Comparison of ENCODE assay signal across 23 cellular contexts in genomic region chr4:163395055-163395454, GRCh38. TPM values are rescaled to one million over a fixed set of nuclear protein-coding genes. Genes with fewer than 3 reads are reported as not detected.
DNase-seq lines count a peak whose midpoint lies in the region; ATAC-seq, FAIRE-seq and TF ChIP-seq lines count a peak whose summit lies in the region.
"Had no signal": no experiment of that assay in that cellular context is flagged by ENCODE, and none has a peak within 500 bp of the region (broad histone marks: within the 10 kb centered on the region; RNA-seq: fewer than 3 reads in every experiment).

No MANE protein-coding gene starts in this region.

- H3K4me3 Mint-ChIP-seq in HFFc6 (peak overlapping the region; percentile 73; the same call in 1 of the 2 replicates), astrocyte (ENCODE audit: unreplicated experiment) (no peak overlapping the region)
- no peak overlapping the region for H3K4me3 Mint-ChIP-seq in activated T-cell treated with anti-CD3 and anti-CD28 coated beads, Interleukin-2, amount 50 U/mL, for 4 hours
- H3K4me3 Mint-ChIP-seq: central memory CD8-positive, alpha-beta T cell had no signal

- H3K27ac Mint-ChIP-seq in HFFc6 (no peak overlapping the region; the same call in 1 of the 2 replicates), astrocyte (ENCODE audit: unreplicated experiment) (peak overlapping the region; percentile 75)
- H3K27ac Mint-ChIP-seq: activated T-helper 2 cell treated with anti-CD3 and anti-CD28 coated beads, Interferon-gamma antibody, Interleukin-2, Interleukin-4, amounts not matched to agents 10 μg/mL and 5 μg/mL and 100 μg/mL, durations not matched to agents 14 hours and 24 hours and 36 hours; CD8-positive, alpha-beta memory T cell had no signal

- no peak for FAIRE-seq in A549 (lab: Jason Lieb, UNC)
- FAIRE-seq in astrocyte (lab: Jason Lieb, UNC): no peak
- FAIRE-seq in pancreas (lab: Jason Lieb, UNC): no peak
- FAIRE-seq: H54 had no signal

- DNase-seq in A549 (ENCODE audit: low read depth in 1 of 2, low spot score in 1 of 2) (no peak), HFFc6 (no peak), astrocyte (ENCODE audit: low read depth) (peak; percentile 47), D341Med (ENCODE audit: low spot score) (no peak), pancreas (no peak)
- no peak for DNase-seq in activated T-cell treated with anti-CD3 and anti-CD28 coated beads, Interleukin-2, amount 50 U/mL, for 4 hours
- DNase-seq: CD8-positive, alpha-beta memory T cell; DMS79 treated with DMSO at 0.1 percent for 48 hours; effector CD4-positive, alpha-beta T cell; glutamatergic neuron; lower lobe of right lung; NCI-H2029 treated with DMSO at 0.1 percent for 48 hours; NCI-H69; PC-3; T1000 had no signal

- H3K4me1 ChIP-seq in A549 (no peaks in the 10 kb centered on the region), astrocyte (ENCODE audit: insufficient read depth, low read length) (no peaks in the 10 kb centered on the region), liver (ENCODE audit: control insufficient read depth in 4 of 4, insufficient read depth in 4 of 4, low read length in 3 of 4) (no peaks in the 10 kb centered on the region), pancreas (no peaks in the 10 kb centered on the region)
- H3K4me1 ChIP-seq: lower lobe of right lung had no signal

- H3K27me3 ChIP-seq in astrocyte (ENCODE audit: insufficient read depth, low read length): no peaks in the 10 kb centered on the region
- no peaks in the 10 kb centered on the region for H3K27me3 ChIP-seq in liver (ENCODE audit: control insufficient read depth in 4 of 4, insufficient read depth in 4 of 4, low read length in 3 of 4)
- no peaks in the 10 kb centered on the region for H3K27me3 ChIP-seq in pancreas

- no peaks in the 10 kb centered on the region for H3K79me2 ChIP-seq in astrocyte (ENCODE audit: insufficient read depth, low read length)

- no peak for TF ChIP-seq POLR2A in A549 (IDR thresholded peaks at IDR 0.05; ENCODE audit: low read length)

- H3K27me3 Mint-ChIP-seq in HFFc6 (ENCODE audit: insufficient read depth) (no peaks in the 10 kb centered on the region), astrocyte (ENCODE audit: low read depth, unreplicated experiment) (no peaks in the 10 kb centered on the region)
- peaks cover 5% of the 10 kb centered on the region for H3K27me3 Mint-ChIP-seq in activated T-cell treated with anti-CD3 and anti-CD28 coated beads, Interleukin-2, amount 50 U/mL, for 4 hours (ENCODE audit: low read depth)
- H3K27me3 Mint-ChIP-seq: CD8-positive, alpha-beta memory T cell; central memory CD8-positive, alpha-beta T cell had no signal

- intact Hi-C loops in pancreas (cut with DNase I): no loop called here

- peaks cover 7% of the 10 kb centered on the region; the same call in 1 of the 2 replicates for H3K4me1 Mint-ChIP-seq in HFFc6 (ENCODE audit: low read depth)
- peaks cover 14% of the 10 kb centered on the region for H3K4me1 Mint-ChIP-seq in astrocyte (ENCODE audit: low read depth, unreplicated experiment)
- no peaks in the 10 kb centered on the region for H3K4me1 Mint-ChIP-seq in activated T-cell treated with anti-CD3 and anti-CD28 coated beads, Interleukin-2, amount 50 U/mL, for 4 hours (ENCODE audit: low read depth)
- H3K4me1 Mint-ChIP-seq: central memory CD8-positive, alpha-beta T cell had no signal

- no peaks in the 10 kb centered on the region for H3K9me3 Mint-ChIP-seq in HFFc6
- peaks cover 4% of the 10 kb centered on the region for H3K9me3 Mint-ChIP-seq in astrocyte (ENCODE audit: unreplicated experiment)
- no peaks in the 10 kb centered on the region for H3K9me3 Mint-ChIP-seq in activated T-cell treated with anti-CD3 and anti-CD28 coated beads, Interleukin-2, amount 50 U/mL, for 4 hours
- H3K9me3 Mint-ChIP-seq: activated T-helper 2 cell treated with anti-CD3 and anti-CD28 coated beads, Interferon-gamma antibody, Interleukin-2, Interleukin-4, amounts not matched to agents 10 μg/mL and 5 μg/mL and 100 μg/mL, durations not matched to agents 14 hours and 24 hours and 36 hours; CD8-positive, alpha-beta memory T cell; central memory CD8-positive, alpha-beta T cell had no signal

- CTCF ChIA-PET in A549 (lab: Yijun Ruan, JAX): no interaction called here

- H3K27ac ChIP-seq in A549 (no peak overlapping the region), astrocyte (ENCODE audit: low read depth, low read length) (no peak overlapping the region), liver (ENCODE audit: low read depth in 1 of 2, low read length in 2 of 2) (no peak overlapping the region), pancreas (no peak overlapping the region)
- H3K27ac ChIP-seq: lower lobe of right lung had no signal

- POLR2A ChIA-PET in A549 (lab: Yijun Ruan, JAX): no interaction called here

- ATAC-seq in A549: no peak
- no peak for ATAC-seq in activated T-cell treated with anti-CD3 and anti-CD28 coated beads, Interleukin-2, amount 50 U/mL, for 4 hours
- ATAC-seq in GM19035 (IDR thresholded peaks at IDR 0.05; ENCODE audit: unreplicated experiment): no peak
- no peak for ATAC-seq in pancreas
- ATAC-seq: activated CD4-positive, CD25-positive, alpha-beta regulatory T cell treated with anti-CD3 and anti-CD28 coated beads, Interleukin-2, amount 50 U/mL, for 24 hours; esophagus mucosa; lower lobe of right lung had no signal

- H4K20me1 ChIP-seq in astrocyte (ENCODE audit: insufficient read depth, low read length): no peaks in the 10 kb centered on the region

- TF ChIP-seq EP300 in A549 (IDR thresholded peaks at IDR 0.05): no peak

- TF ChIP-seq RAD21 in A549 (conservative IDR thresholded peaks at IDR 0.05 in 1 of 2, IDR thresholded peaks at IDR 0.05 in 1 of 2) (no peak), liver (IDR thresholded peaks at IDR 0.05) (no peak)

- no peak overlapping the region for H2AFZ ChIP-seq in astrocyte (ENCODE audit: low read depth, low read length)

- no peak overlapping the region for H3K9ac ChIP-seq in astrocyte (ENCODE audit: low read length)
- no peak overlapping the region for H3K9ac ChIP-seq in liver (ENCODE audit: low read depth in 1 of 2, low read length in 2 of 2)

- H3K4me2 ChIP-seq in A549 (peak overlapping the region; percentile 58; the same call in 2 of the 3 replicates), astrocyte (ENCODE audit: low read length) (no peak overlapping the region)

- H3K4me3 ChIP-seq in A549: no peak overlapping the region
- H3K4me3 ChIP-seq in astrocyte (ENCODE audit: insufficient read depth, low read depth, low read length): no peak overlapping the region
- no peak overlapping the region for H3K4me3 ChIP-seq in liver (ENCODE audit: low read depth in 1 of 3, low read length in 3 of 3)
- H3K4me3 ChIP-seq in pancreas: no peak overlapping the region
- H3K4me3 ChIP-seq: lower lobe of right lung, smooth muscle cell had no signal

- H3K36me3 ChIP-seq in astrocyte (ENCODE audit: insufficient read depth, low read length): no peaks in the 10 kb centered on the region
- H3K36me3 ChIP-seq in liver (ENCODE audit: control insufficient read depth in 4 of 4, insufficient read depth in 3 of 4, low read depth in 1 of 4, low read length in 3 of 4): no peaks in the 10 kb centered on the region
- no peaks in the 10 kb centered on the region for H3K36me3 ChIP-seq in pancreas
- H3K36me3 ChIP-seq: lower lobe of right lung had no signal

- H3K36me3 Mint-ChIP-seq in HFFc6 (ENCODE audit: low read depth) (no peaks in the 10 kb centered on the region), astrocyte (ENCODE audit: low read depth, unreplicated experiment) (no peaks in the 10 kb centered on the region)
- H3K36me3 Mint-ChIP-seq in activated T-cell treated with anti-CD3 and anti-CD28 coated beads, Interleukin-2, amount 50 U/mL, for 4 hours (ENCODE audit: insufficient read depth): no peaks in the 10 kb centered on the region

- H3K9me3 ChIP-seq in A549: no peaks in the 10 kb centered on the region
- no peaks in the 10 kb centered on the region for H3K9me3 ChIP-seq in astrocyte (ENCODE audit: insufficient read depth, low read depth, low read length)
- no peaks in the 10 kb centered on the region for H3K9me3 ChIP-seq in liver (ENCODE audit: control insufficient read depth in 4 of 4, low read length in 3 of 4)
- no peaks in the 10 kb centered on the region for H3K9me3 ChIP-seq in pancreas
- H3K9me3 ChIP-seq: lower lobe of right lung had no signal

- TF ChIP-seq CTCF in A549 (IDR thresholded peaks at IDR 0.05) (no peak), HFFc6 (IDR thresholded peaks at IDR 0.05) (no peak), astrocyte (IDR thresholded peaks at IDR 0.05; ENCODE audit: insufficient read depth, low read depth, low read length) (no peak), liver (IDR thresholded peaks at IDR 0.05; ENCODE audit: low read depth, low read length, missing input control) (no peak), pancreas (IDR thresholded peaks at IDR 0.05) (no peak)

TF ChIP-seq in A549, 52 proteins besides CTCF, POLR2A, EP300 and RAD21 (continues in another document):
- TF ChIP-seq TFCP2L1 (CRISPR knock-in tag; IDR thresholded peaks at IDR 0.05): no peak
- TF ChIP-seq HOXB5 (CRISPR knock-in tag; IDR thresholded peaks at IDR 0.05): no peak
- TF ChIP-seq ESRRA (IDR thresholded peaks at IDR 0.05; ENCODE audit: borderline replicate concordance, low read length): no peak
- no peak for TF ChIP-seq FOSL2 (IDR thresholded peaks at IDR 0.05)
- no peak for TF ChIP-seq FOSL2 (CRISPR knock-in tag; IDR thresholded peaks at IDR 0.05)

TF ChIP-seq in liver, 16 proteins besides CTCF, POLR2A, EP300 and RAD21:
- TF ChIP-seq NR2F2 (IDR thresholded peaks at IDR 0.05) (peak; percentile 16), HNF4G (IDR thresholded peaks at IDR 0.05) (no peak), SP1 (IDR thresholded peaks at IDR 0.05) (peak; percentile 16)
TF ChIP-seq in liver: peak in this region for 2.

RNA-seq across cellular contexts. Expression of gene NPY5R, which starts 51.4 kb away (rescaled TPM):
- polyA plus RNA-seq in A549 (2011; rRNA removed): 0.11 and 0.13 TPM in 2 replicates
- polyA plus RNA-seq in A549 (2012; cell fraction: cytosol; rRNA removed): not detected in 2 replicates
- polyA plus RNA-seq in A549 (2012; cell fraction: nucleus; rRNA removed): not detected in 2 replicates
- polyA plus RNA-seq in A549 (2017; fragmentation: RNase III; extraction: RNeasy Plus Mini Kit Qiagen cat#74134 plus additional on column Dnase treatment): not detected in 3 replicates
- not detected in 2 replicates for polyA minus RNA-seq in A549 (2011; rRNA and poly(A)+ RNA removed)
- total RNA-seq in HFFc6 (2021; fragmentation: NEBNext Ultra II Directional; extraction: Animal tissue kit (Norgen Biotek cat#: 25700)): not detected
- not detected in 2 replicates for total RNA-seq in astrocyte
- total RNA-seq in liver: under 1 TPM; 0.28 to 0.50 TPM
- under 1 TPM; 0.24 to 0.51 TPM for polyA plus RNA-seq in liver
- total RNA-seq in activated T-cell treated with anti-CD3 and anti-CD28 coated beads, Interleukin-2, amount 50 U/mL, for 4 hours: not detected
- under 1 TPM; 0.04 to 0.69 (median 0.17) TPM for total RNA-seq in pancreas
- under 1 TPM; 0.08 to 0.73 TPM for polyA plus RNA-seq in pancreas
- total RNA-seq: activated T-helper 2 cell treated with anti-CD3 and anti-CD28 coated beads, Interferon-gamma antibody, Interleukin-2, Interleukin-4, amounts not matched to agents 10 μg/mL and 5 μg/mL and 100 μg/mL, durations not matched to agents 14 hours and 24 hours and 36 hours; CD8-positive, alpha-beta memory T cell; esophagus mucosa; lower lobe of right lung; PC-3 had no signal
- polyA plus RNA-seq: CD8-positive, alpha-beta memory T cell had no signal
